Comparison of ENCODE assay signal across 15 cellular contexts in the genomic region with DNA sequence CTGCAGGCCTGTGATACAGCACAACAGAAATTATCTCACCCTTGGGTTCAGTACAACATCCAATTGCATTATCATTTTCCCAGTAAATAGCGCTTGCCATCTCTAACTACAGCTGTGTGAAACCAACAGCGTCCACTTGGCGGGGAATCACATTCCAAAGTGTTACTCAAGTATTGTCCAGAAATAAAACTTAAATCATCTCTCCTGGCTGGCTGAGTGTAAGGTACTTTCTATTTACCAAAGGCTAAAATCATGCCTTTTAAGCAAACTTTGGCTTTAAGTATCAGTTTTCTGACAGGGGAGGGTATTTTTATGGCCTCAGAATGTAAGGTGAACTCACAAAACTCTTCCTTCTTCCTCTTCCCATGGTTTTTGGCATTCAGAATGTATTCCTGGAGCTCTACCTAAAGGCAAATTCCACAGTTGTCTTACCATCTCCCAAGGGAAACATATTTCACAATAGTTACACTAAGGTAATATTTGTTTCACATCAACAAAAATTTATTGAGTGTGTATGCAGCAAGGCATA.
DNase-seq lines count a peak whose midpoint lies in the region; ATAC-seq and TF ChIP-seq lines count a peak whose summit lies in the region.
"Had no signal": no experiment of that assay in that cellular context is flagged by ENCODE, and none has a peak within 500 bp of the region (broad histone marks: within the 10 kb centered on the region; RNA-seq: fewer than 3 reads in every experiment).

No MANE protein-coding gene starts in this region.

- no peak overlapping the region for H3K4me3 ChIP-seq in fibroblast of mammary gland (ENCODE audit: control insufficient read depth, low read depth, low read length)
- H3K4me3 ChIP-seq in uterus, result no peak overlapping the region

- H3K27me3 ChIP-seq in uterus, result no peaks in the 10 kb centered on the region

- H3K4me3 Mint-ChIP-seq in nephron (peak overlapping the region in 1 of 3 experiments; percentile 2), T-helper 17 cell (no peak overlapping the region)
- no peak overlapping the region for H3K4me3 Mint-ChIP-seq in effector memory CD8-positive, alpha-beta T cell
- H3K4me3 Mint-ChIP-seq: activated naive CD8-positive, alpha-beta T cell treated with anti-CD3 and anti-CD28 coated beads, Interleukin-2, amount 50 U/mL, for 24 hours; T-cell had no signal

- TF ChIP-seq CTCF in fibroblast of mammary gland (conservative IDR thresholded peaks at IDR 0.05; ENCODE audit: control insufficient read depth, insufficient read depth, low read depth, low read length) (peak; percentile 27), nephron (IDR thresholded peaks at IDR 0.05; ENCODE audit: unreplicated experiment in 3 of 3) (peak in 1 of 3 experiments; percentile 10), uterus (IDR thresholded peaks at IDR 0.05) (peak in 1 of 4 experiments; percentile 34)

- ATAC-seq in T-helper 17 cell, result no peak
- no peak for ATAC-seq in effector memory CD8-positive, alpha-beta T cell (replicated peaks)
- ATAC-seq in GM19324 (IDR thresholded peaks at IDR 0.05; ENCODE audit: low FRiP score, unreplicated experiment), result no peak
- ATAC-seq: activated naive CD8-positive, alpha-beta T cell treated with anti-CD3 and anti-CD28 coated beads, Interleukin-2, amount 50 U/mL, for 24 hours; HCT116; T-cell had no signal

- H3K4me1 ChIP-seq in uterus, result no peaks in the 10 kb centered on the region

- DNase-seq in SIG-M5 treated with dmso at 0.1 percent for 504 hours (lab: John Stamatoyannopoulos, UW; ENCODE audit: unreplicated experiment) (peak; percentile 6), SIG-M5 (lab: John Stamatoyannopoulos, UW) (no peak), fibroblast of mammary gland (ENCODE audit: low read depth) (peak; percentile 91), uterus (peak; percentile 75 to 79), T-helper 17 cell (no peak)
- DNase-seq in effector memory CD8-positive, alpha-beta T cell, result no peak
- DNase-seq: activated CD8-positive, alpha-beta memory T cell treated with anti-CD3 and anti-CD28 coated beads for 24 hours; activated naive CD8-positive, alpha-beta T cell treated with anti-CD3 and anti-CD28 coated beads, Interleukin-2, amount 50 U/mL, for 24 hours; GDM1; NCI-H774; stimulated activated naive CD4-positive, alpha-beta T cell treated with Interleukin-2 at 50 U/mL for 16 hours; T-cell had no signal

- H3K4me1 Mint-ChIP-seq in nephron (peaks cover 27% of the 10 kb centered on the region), T-helper 17 cell (no peaks in the 10 kb centered on the region)
- no peaks in the 10 kb centered on the region for H3K4me1 Mint-ChIP-seq in effector memory CD8-positive, alpha-beta T cell (ENCODE audit: low read depth in 2 of 2)
- H3K4me1 Mint-ChIP-seq: activated naive CD8-positive, alpha-beta T cell treated with anti-CD3 and anti-CD28 coated beads, Interleukin-2, amount 50 U/mL, for 24 hours; T-cell had no signal

- no peaks in the 10 kb centered on the region for H3K9me3 Mint-ChIP-seq in nephron
- H3K9me3 Mint-ChIP-seq in effector memory CD8-positive, alpha-beta T cell, result peaks cover 0 to 10% of the 10 kb centered on the region in 2 donors
- H3K9me3 Mint-ChIP-seq: activated naive CD8-positive, alpha-beta T cell treated with anti-CD3 and anti-CD28 coated beads, Interleukin-2, amount 50 U/mL, for 24 hours had no signal

- H3K27me3 Mint-ChIP-seq in nephron (ENCODE audit: low read depth) (peaks cover 4% of the 10 kb centered on the region), T-helper 17 cell (no peaks in the 10 kb centered on the region)
- no peaks in the 10 kb centered on the region for H3K27me3 Mint-ChIP-seq in effector memory CD8-positive, alpha-beta T cell
- H3K27me3 Mint-ChIP-seq: activated naive CD8-positive, alpha-beta T cell treated with anti-CD3 and anti-CD28 coated beads, Interleukin-2, amount 50 U/mL, for 24 hours had no signal

- no peak for TF ChIP-seq POLR2A in uterus (IDR thresholded peaks at IDR 0.05)

- H3K36me3 Mint-ChIP-seq in nephron (ENCODE audit: low read depth), result no peaks in the 10 kb centered on the region
- H3K36me3 Mint-ChIP-seq in T-helper 17 cell (ENCODE audit: low read depth), result no peaks in the 10 kb centered on the region
- H3K36me3 Mint-ChIP-seq in effector memory CD8-positive, alpha-beta T cell (ENCODE audit: insufficient read depth), result no peaks in the 10 kb centered on the region
- H3K36me3 Mint-ChIP-seq: T-cell had no signal

- intact Hi-C loops in uterus (cut with DNase I; ENCODE audit: low total_unique reads), result no loop called here

- H3K27ac Mint-ChIP-seq in nephron, result peak overlapping the region; percentile 48 to 72 (median 66)
- no peak overlapping the region for H3K27ac Mint-ChIP-seq in T-helper 17 cell
- no peak overlapping the region for H3K27ac Mint-ChIP-seq in effector memory CD8-positive, alpha-beta T cell
- H3K27ac Mint-ChIP-seq: activated naive CD8-positive, alpha-beta T cell treated with anti-CD3 and anti-CD28 coated beads, Interleukin-2, amount 50 U/mL, for 24 hours; T-cell had no signal

- peak overlapping the region; percentile 48 to 65 for H3K27ac ChIP-seq in uterus

- no peaks in the 10 kb centered on the region for H3K36me3 ChIP-seq in uterus

- H3K9me3 ChIP-seq in uterus, result no peaks in the 10 kb centered on the region
- H3K9me3 ChIP-seq in T-helper 17 cell (ENCODE audit: control insufficient read depth, low read length, poor library complexity, severe bottlenecking), result no peaks in the 10 kb centered on the region

Comparison
In these comparisons a context has a peak if more than half of its experiments do, and no peak if none do; other contexts are left out.
1. DNase-seq: peak in SIG-M5 treated with dmso at 0.1 percent for 504 hours (single experiment), fibroblast of mammary gland (single experiment) and uterus (2 of 2); none in SIG-M5 (single experiment), T-helper 17 cell (0 of 3) and effector memory CD8-positive, alpha-beta T cell (0 of 3).
2. H3K27ac Mint-ChIP-seq: peak in nephron (3 of 3); none in T-helper 17 cell (single experiment) and effector memory CD8-positive, alpha-beta T cell (0 of 2).